10 cellular contexts compared by ENCODE assay signal in genomic region chr13:78981913-78982312, GRCh38.
"Had no signal": no experiment of that assay in that cellular context is flagged by ENCODE, and none has a peak within 500 bp of the region (broad histone marks: within the 10 kb centered on the region; RNA-seq: fewer than 3 reads in every experiment).

No MANE protein-coding gene starts in this region.

- DNase-seq: H9, HCEC 1CT, HFFc6, IMR-90, KG1 had no signal

- H2AFZ ChIP-seq: GM23338 had no signal

- H3K4me3 ChIP-seq: GM23338, K562 had no signal

- H3K4me2 ChIP-seq: GM23338 had no signal

- FAIRE-seq: H1, H54, HTR-8/SVneo, K562 had no signal

- ATAC-seq: GM23338, K562 had no signal
